31 cellular contexts compared by ENCODE assay signal in genomic region chr22:36964110-36964509, GRCh38. TPM values are rescaled to one million over a fixed set of nuclear protein-coding genes. Genes with fewer than 3 reads are reported as not detected.
"Had no signal": no experiment of that assay in that cellular context is flagged by ENCODE, and none has a peak within 500 bp of the region (broad histone marks: within the 10 kb centered on the region; RNA-seq: fewer than 3 reads in every experiment).

No MANE protein-coding gene starts in this region.

- H3K27ac Mint-ChIP-seq: activated CD4-positive, alpha-beta memory T cell treated with anti-CD3 and anti-CD28 coated beads, Interleukin-2, amount 10 ng/mL, durations not matched to agents 7 days and 5 days; activated CD4-positive, alpha-beta T cell treated with anti-CD3 and anti-CD28 coated beads for 36 hours; activated naive CD8-positive, alpha-beta T cell treated with anti-CD3 and anti-CD28 coated beads, Interleukin-2, amount 10 ng/mL, durations not matched to agents 7 days and 5 days; activated T-helper 17 cell treated with anti-CD3 and anti-CD28 coated beads, Interleukin-2, amount 50 U/mL, for 72 hours; T-helper 1 cell treated with Interleukin-12 subunit alpha and Interleukin-12 subunit beta and Interleukin-4 antibody, amounts not matched to agents 30 μg/mL and 1 μg/mL, for 36 hours had no signal

- H3K9me3 Mint-ChIP-seq: activated CD4-positive, alpha-beta memory T cell treated with anti-CD3 and anti-CD28 coated beads, Interleukin-2, amount 10 ng/mL, durations not matched to agents 7 days and 5 days; activated naive CD8-positive, alpha-beta T cell treated with anti-CD3 and anti-CD28 coated beads, Interleukin-2, amount 10 ng/mL, durations not matched to agents 7 days and 5 days; activated T-helper 17 cell treated with anti-CD3 and anti-CD28 coated beads, Interleukin-2, amount 50 U/mL, for 72 hours; T-helper 1 cell treated with Interleukin-12 subunit alpha and Interleukin-12 subunit beta and Interleukin-4 antibody, amounts not matched to agents 30 μg/mL and 1 μg/mL, for 36 hours had no signal

- H3K4me1 ChIP-seq: Peyer's patch, SJCRH30 had no signal

- H3K27ac ChIP-seq: adrenal gland, Peyer's patch, RWPE1, SJCRH30 had no signal

- DNase-seq: activated CD4-positive, alpha-beta memory T cell treated with anti-CD3 and anti-CD28 coated beads, Interleukin-2, amount 10 ng/mL, durations not matched to agents 7 days and 5 days; activated CD4-positive, alpha-beta T cell treated with anti-CD3 and anti-CD28 coated beads for 36 hours; activated CD4-positive, alpha-beta T cell treated with anti-CD3 and anti-CD28 coated beads, Interleukin-2, amount 50 U/mL, for 1 hour; activated CD4-positive, CD25-positive, alpha-beta regulatory T cell; activated gamma-delta T cell; activated naive CD4-positive, alpha-beta T cell treated with anti-CD3 and anti-CD28 coated beads, Interleukin-2, amount 50 U/mL, for 16 hours; activated naive CD8-positive, alpha-beta T cell treated with anti-CD3 and anti-CD28 coated beads, Interleukin-2, amount 10 ng/mL, durations not matched to agents 7 days and 5 days; activated T-cell treated with anti-CD3 and anti-CD28 coated beads for 4 hours; activated T-cell treated with anti-CD3 and anti-CD28 coated beads, Interleukin-2, amount 50 U/mL, for 48 hours; anterior cingulate cortex; caudate nucleus; MG63; MV-4-11; NCI-H1092 treated with DMSO at 0.1 percent for 48 hours; NCI-H1417 treated with DMSO at 0.1 percent for 48 hours; NCI-H1694 treated with DMSO at 0.1 percent for 48 hours; NCI-H2029 treated with DMSO at 0.1 percent for 48 hours; NCI-H345; NCI-H510A; NCI-H526 treated with DMSO at 0.1 percent for 48 hours; NCI-H82; Peyer's patch; Right ventricle myocardium superior; SJCRH30; SW 1271; T-helper 9 cell had no signal

- H3K36me3 Mint-ChIP-seq: activated naive CD8-positive, alpha-beta T cell treated with anti-CD3 and anti-CD28 coated beads, Interleukin-2, amount 10 ng/mL, durations not matched to agents 7 days and 5 days had no signal

- H3K4me3 ChIP-seq: adrenal gland, MG63, Peyer's patch, SJCRH30 had no signal

- H3K4me3 Mint-ChIP-seq: activated CD4-positive, alpha-beta memory T cell treated with anti-CD3 and anti-CD28 coated beads, Interleukin-2, amount 10 ng/mL, durations not matched to agents 7 days and 5 days; activated CD4-positive, alpha-beta T cell treated with anti-CD3 and anti-CD28 coated beads for 36 hours; activated naive CD8-positive, alpha-beta T cell treated with anti-CD3 and anti-CD28 coated beads, Interleukin-2, amount 10 ng/mL, durations not matched to agents 7 days and 5 days; activated T-helper 17 cell treated with anti-CD3 and anti-CD28 coated beads, Interleukin-2, amount 50 U/mL, for 72 hours; T-helper 1 cell treated with Interleukin-12 subunit alpha and Interleukin-12 subunit beta and Interleukin-4 antibody, amounts not matched to agents 30 μg/mL and 1 μg/mL, for 36 hours had no signal

- H3K27me3 ChIP-seq: Peyer's patch, SJCRH30 had no signal

- ATAC-seq: activated CD4-positive, alpha-beta T cell treated with anti-CD3 and anti-CD28 coated beads for 36 hours; activated T-helper 17 cell treated with anti-CD3 and anti-CD28 coated beads, Interleukin-2, amount 50 U/mL, for 72 hours; SK-N-SH treated with all-trans-retinoic acid at 6 μM for 48 hours had no signal

- H3K36me3 ChIP-seq: adrenal gland, MG63, Peyer's patch, SJCRH30 had no signal

- H3K9me3 ChIP-seq: adrenal gland, MG63, Peyer's patch, SJCRH30 had no signal

- H3K4me1 Mint-ChIP-seq: activated CD4-positive, alpha-beta memory T cell treated with anti-CD3 and anti-CD28 coated beads, Interleukin-2, amount 10 ng/mL, durations not matched to agents 7 days and 5 days; activated CD4-positive, alpha-beta T cell treated with anti-CD3 and anti-CD28 coated beads for 36 hours; activated T-helper 17 cell treated with anti-CD3 and anti-CD28 coated beads, Interleukin-2, amount 50 U/mL, for 72 hours had no signal

RNA-seq across cellular contexts. Expression of gene CSF2RB, which starts 50.7 kb away (rescaled TPM):
- total RNA-seq: SJCRH30 had no signal
